Comparison of ENCODE assay signal across 18 cellular contexts in the genomic region with DNA sequence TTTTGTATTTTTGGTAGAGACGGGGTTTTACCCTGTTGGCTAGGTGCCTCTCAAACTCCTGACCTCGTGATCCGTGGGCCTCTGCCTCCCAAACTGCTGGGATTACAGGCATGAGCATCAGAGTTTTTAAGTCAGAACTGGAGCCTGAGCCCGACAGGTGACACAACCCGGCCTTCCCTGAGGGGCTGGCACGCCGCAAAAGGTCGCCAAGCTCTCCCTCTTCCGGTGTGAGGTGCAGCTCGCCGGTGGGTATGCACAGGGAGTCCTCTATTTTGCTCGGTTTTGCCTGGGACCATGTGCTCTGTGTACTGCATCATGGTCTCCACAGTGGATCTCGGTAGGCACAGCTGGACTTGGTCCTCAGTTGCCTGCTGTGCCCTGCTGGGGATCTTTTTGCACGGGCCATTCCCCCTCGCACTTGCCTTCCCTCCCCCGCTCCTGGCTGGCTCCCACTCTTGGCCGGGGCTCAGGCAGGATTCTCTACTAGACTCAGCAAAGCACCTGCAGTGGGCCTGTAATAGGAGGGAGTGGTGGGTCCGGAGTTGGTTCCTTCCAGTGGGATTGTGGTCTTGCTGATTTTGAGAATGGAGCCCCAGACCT.
DNase-seq lines count a peak whose midpoint lies in the region; ATAC-seq and TF ChIP-seq lines count a peak whose summit lies in the region.
"Had no signal": no experiment of that assay in that cellular context is flagged by ENCODE, and none has a peak within 500 bp of the region (broad histone marks: within the 10 kb centered on the region; RNA-seq: fewer than 3 reads in every experiment).

No MANE protein-coding gene starts in this region.

- H3K27me3 Mint-ChIP-seq in activated B cell treated with CpG ODN at 0.5 μM for 24 hours (no peaks in the 10 kb centered on the region), neural crest cell (ENCODE audit: low read depth) (peaks cover 7% of the 10 kb centered on the region)

- H3K27ac Mint-ChIP-seq in activated B cell treated with CpG ODN at 0.5 μM for 24 hours (peak overlapping the region; percentile 80), neural crest cell (ENCODE audit: unreplicated experiment) (peak overlapping the region; percentile 81)

- H3K27ac ChIP-seq in right cardiac atrium (ENCODE audit: low read length), result no peak overlapping the region

- H3K36me3 Mint-ChIP-seq in activated B cell treated with CpG ODN at 0.5 μM for 24 hours (ENCODE audit: low read depth) (peaks cover 36% of the 10 kb centered on the region), neural crest cell (ENCODE audit: low read depth) (no peaks in the 10 kb centered on the region)

- POLR2A ChIA-PET in activated B cell treated with CpG ODN at 0.5 μM for 24 hours (lab: Charles Lee) (interaction anchor here (1.4 to 7.7 kb wide), 4 partner anchors 8 to 100 kb away, joined by 5 to 380 read pairs (median 10); a partner anchor contains a TSS), GM10248 (lab: Yijun Ruan, JAX) (no interaction called here)

- H3K9me3 Mint-ChIP-seq in activated B cell treated with CpG ODN at 0.5 μM for 24 hours (no peaks in the 10 kb centered on the region), neural crest cell (no peaks in the 10 kb centered on the region)
- H3K9me3 Mint-ChIP-seq: CD8-positive, alpha-beta memory T cell had no signal

- CTCF ChIA-PET in activated B cell treated with CpG ODN at 0.5 μM for 24 hours (lab: Charles Lee) (interaction anchor here (0.9 kb wide), 1 partner anchor 10 kb away, joined by 3 read pairs; no protein-coding TSS in a partner anchor), GM10248 (lab: Yijun Ruan, JAX) (interaction anchor here (1.0 to 3.6 kb wide), 2 partner anchors 10 to 39 kb away, joined by 3 to 21 read pairs; no protein-coding TSS in a partner anchor)

- ATAC-seq in right cardiac atrium (no peak), left cardiac atrium (no peak), activated B cell treated with CpG ODN at 0.5 μM for 24 hours (ENCODE audit: low read depth) (no peak), GM21423 (IDR thresholded peaks at IDR 0.05; ENCODE audit: unreplicated experiment) (no peak), HG02571 (IDR thresholded peaks at IDR 0.05; ENCODE audit: unreplicated experiment) (no peak)
- ATAC-seq: Panc1 had no signal

- H3K4me1 ChIP-seq in right cardiac atrium (ENCODE audit: control insufficient read depth, insufficient read depth, low read length), result peaks cover 4% of the 10 kb centered on the region

- DNase-seq in right cardiac atrium, result peak in 2 of 3 donors; percentile 30 to 41
- no peak for DNase-seq in left cardiac atrium
- no peak for DNase-seq in activated B cell treated with CpG ODN at 0.5 μM for 24 hours
- no peak for DNase-seq in neural crest cell (ENCODE audit: low read depth, low spot score)
- DNase-seq in foreskin melanocyte, result no peak
- no peak for DNase-seq in GM10248 (ENCODE audit: extremely low spot score)
- DNase-seq: 8988T; CD8-positive, alpha-beta memory T cell; DMS79; HCEC 1CT; NCI-H1417 treated with DMSO at 0.1 percent for 48 hours; NCI-H1930; NCI-H2171; NCI-H774; T-helper 1 cell had no signal

- WGBS in right cardiac atrium, result 91% methylated on average over 18 of the region's 18 CpGs

- no peak overlapping the region for H3K4me3 ChIP-seq in right cardiac atrium (ENCODE audit: low read length)

- H3K4me1 Mint-ChIP-seq in activated B cell treated with CpG ODN at 0.5 μM for 24 hours (peaks cover 84% of the 10 kb centered on the region), neural crest cell (peaks cover 12% of the 10 kb centered on the region)

- H3K9me3 ChIP-seq in right cardiac atrium (ENCODE audit: control insufficient read depth, low read length), result no peaks in the 10 kb centered on the region

- TF ChIP-seq CTCF in activated B cell treated with CpG ODN at 0.5 μM for 24 hours (IDR thresholded peaks at IDR 0.05) (no peak), neural crest cell (conservative IDR thresholded peaks at IDR 0.05) (no peak), GM10248 (IDR thresholded peaks at IDR 0.05; ENCODE audit: control extremely low read depth, extremely low read depth, low read depth, missing control alignments) (no peak)

- H3K27me3 ChIP-seq in right cardiac atrium (ENCODE audit: control insufficient read depth, insufficient read depth), result no peaks in the 10 kb centered on the region

- intact Hi-C loops in right cardiac atrium (cut with DNase I) (no loop called here), left cardiac atrium (cut with DNase I) (no loop called here), activated B cell treated with CpG ODN at 0.5 μM for 24 hours (cut with micrococcal nuclease) (no loop called here)

- H3K4me3 Mint-ChIP-seq in activated B cell treated with CpG ODN at 0.5 μM for 24 hours, result no peak overlapping the region
- H3K4me3 Mint-ChIP-seq in neural crest cell, result no peak overlapping the region
- H3K4me3 Mint-ChIP-seq: CD8-positive, alpha-beta memory T cell had no signal

Comparison
In these comparisons a context has a peak if more than half of its experiments do, and no peak if none do; other contexts are left out.
1. DNase-seq: peak in right cardiac atrium (2 of 3); none in left cardiac atrium (single experiment), activated B cell treated with CpG ODN at 0.5 μM for 24 hours (single experiment), neural crest cell (single experiment), foreskin melanocyte (single experiment) and GM10248 (single experiment).